8 cellular contexts compared by ENCODE assay signal in the genomic region with DNA sequence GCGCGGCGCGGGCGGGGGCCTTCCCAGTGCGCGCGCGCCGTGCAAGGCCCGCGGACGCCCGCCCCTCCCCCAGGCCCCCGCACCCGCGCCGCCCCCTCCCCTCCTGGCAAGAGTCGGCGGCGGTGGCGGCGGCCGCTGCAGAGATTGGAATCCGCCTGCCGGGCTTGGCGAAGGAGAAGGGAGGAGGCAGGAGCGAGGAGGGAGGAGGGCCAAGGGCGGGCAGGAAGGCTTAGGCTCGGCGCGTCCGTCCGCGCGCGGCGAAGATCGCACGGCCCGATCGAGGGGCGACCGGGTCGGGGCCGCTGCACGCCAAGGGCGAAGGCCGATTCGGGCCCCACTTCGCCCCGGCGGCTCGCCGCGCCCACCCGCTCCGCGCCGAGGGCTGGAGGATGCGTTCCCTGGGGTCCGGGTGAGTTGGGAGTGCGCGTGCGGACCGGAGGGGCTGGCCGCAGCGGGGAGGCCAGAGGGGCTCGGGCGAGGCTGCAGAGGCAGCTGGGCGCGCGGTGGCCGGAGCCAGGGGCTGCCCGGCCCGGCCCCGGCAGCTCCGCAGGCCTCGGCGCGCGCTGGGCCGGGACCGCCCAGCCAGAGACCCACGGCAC. TPM values are rescaled to one million over a fixed set of nuclear protein-coding genes. Genes with fewer than 3 reads are reported as not detected.
DNase-seq lines count a peak whose midpoint lies in the region; ATAC-seq, FAIRE-seq and TF ChIP-seq lines count a peak whose summit lies in the region.

A gene (plus strand): TSS at position 109 of the 599 bp plus-strand sequence. CDS start 119,400 bp downstream, outside the sequence.

- H3K27ac ChIP-seq in CD8-positive, alpha-beta T cell (ENCODE audit: low read depth, low read length) = peak within 1 kb of the TSS; percentile 45
- peak within 1 kb of the TSS; percentile 95 to 96 for H3K27ac ChIP-seq in prostate gland

- H3K9me3 ChIP-seq in CD8-positive, alpha-beta T cell (ENCODE audit: low read length) = no peaks in the 10 kb centered on the region
- no peaks in the 10 kb centered on the region for H3K9me3 ChIP-seq in prostate gland

- no peaks in the 10 kb centered on the region for H3K27me3 ChIP-seq in CD8-positive, alpha-beta T cell (ENCODE audit: insufficient read depth, low read length)
- no peaks in the 10 kb centered on the region for H3K27me3 ChIP-seq in prostate gland (replicated peaks; ENCODE audit: insufficient read depth)

- H3K4me3 Mint-ChIP-seq in CD8-positive, alpha-beta T cell = peak within 1 kb of the TSS; percentile 92
- H3K4me3 Mint-ChIP-seq in activated CD8-positive, alpha-beta T cell treated with anti-CD3 and anti-CD28 coated beads for 36 hours = peak within 1 kb of the TSS; percentile 87

- H3K4me3 ChIP-seq in CD8-positive, alpha-beta T cell (ENCODE audit: low read depth, low read length) = peak within 1 kb of the TSS; percentile 77
- H3K4me3 ChIP-seq in prostate gland = peak within 1 kb of the TSS; percentile 82 to 91

- H3K4me1 ChIP-seq in CD8-positive, alpha-beta T cell (ENCODE audit: insufficient read depth, low read length) = peaks cover 15% of the 10 kb centered on the region
- H3K4me1 ChIP-seq in prostate gland (replicated peaks) = peaks cover 9% of the 10 kb centered on the region

- peaks cover 31% of the 10 kb centered on the region for H3K4me1 Mint-ChIP-seq in CD8-positive, alpha-beta T cell (ENCODE audit: low read depth)
- peaks cover 40% of the 10 kb centered on the region for H3K4me1 Mint-ChIP-seq in activated CD8-positive, alpha-beta T cell treated with anti-CD3 and anti-CD28 coated beads for 36 hours (ENCODE audit: low read depth)

- H3K27me3 Mint-ChIP-seq in CD8-positive, alpha-beta T cell (ENCODE audit: low read depth) = peaks cover 21% of the 10 kb centered on the region
- H3K27me3 Mint-ChIP-seq in activated CD8-positive, alpha-beta T cell treated with anti-CD3 and anti-CD28 coated beads for 36 hours = peaks cover 28% of the 10 kb centered on the region

- intact Hi-C loops in CD8-positive, alpha-beta T cell (cut with DNase I, micrococcal nuclease) = loop anchor here (1.0 to 10.0 kb wide), 7 partner anchors 45 to 359 kb away; a partner anchor contains a TSS
- intact Hi-C loops in activated CD8-positive, alpha-beta T cell treated with anti-CD3 and anti-CD28 coated beads for 36 hours (cut with micrococcal nuclease) = loop anchor here (5.0 kb wide), 1 partner anchor 44 kb away; no protein-coding TSS in a partner anchor
- intact Hi-C loops in Right ventricle myocardium inferior (cut with DNase I) (loop anchor here (5.0 kb wide), 3 partner anchors 39 to 131 kb away; no protein-coding TSS in a partner anchor), prostate gland (cut with DNase I) (loop anchor here (1.0 to 5.0 kb wide), 3 partner anchors 41 to 146 kb away; no protein-coding TSS in a partner anchor)

- CTCF ChIA-PET in CD8-positive, alpha-beta T cell (lab: Charles Lee) = no interaction called here
- CTCF ChIA-PET in activated CD8-positive, alpha-beta T cell treated with anti-CD3 and anti-CD28 coated beads for 36 hours (lab: Charles Lee) = interaction anchor here (1.6 kb wide), 1 partner anchor 144 kb away, joined by 4 read pairs; no protein-coding TSS in a partner anchor

- POLR2A ChIA-PET in CD8-positive, alpha-beta T cell (lab: Charles Lee) = interaction anchor here (1.6 to 2.7 kb wide), 2 partner anchors 20 to 45 kb away, joined by 4 to 17 read pairs; no protein-coding TSS in a partner anchor
- POLR2A ChIA-PET in activated CD8-positive, alpha-beta T cell treated with anti-CD3 and anti-CD28 coated beads for 36 hours (lab: Charles Lee) = interaction anchor here (0.6 to 1.8 kb wide), 6 partner anchors 9 to 45 kb away, joined by 3 to 6 read pairs (median 3); no protein-coding TSS in a partner anchor

- H3K36me3 Mint-ChIP-seq in CD8-positive, alpha-beta T cell = peaks cover 3% of the 10 kb centered on the region
- H3K36me3 Mint-ChIP-seq in activated CD8-positive, alpha-beta T cell treated with anti-CD3 and anti-CD28 coated beads for 36 hours (ENCODE audit: low read depth) = peaks cover 3% of the 10 kb centered on the region

- TF ChIP-seq CTCF in CD8-positive, alpha-beta T cell (IDR thresholded peaks at IDR 0.05) = no peak
- no peak for TF ChIP-seq CTCF in activated CD8-positive, alpha-beta T cell treated with anti-CD3 and anti-CD28 coated beads for 36 hours (IDR thresholded peaks at IDR 0.05)
- no peak for TF ChIP-seq CTCF in prostate gland (IDR thresholded peaks at IDR 0.05)

- no peaks in the 10 kb centered on the region for H3K9me3 Mint-ChIP-seq in CD8-positive, alpha-beta T cell
- H3K9me3 Mint-ChIP-seq in activated CD8-positive, alpha-beta T cell treated with anti-CD3 and anti-CD28 coated beads for 36 hours = no peaks in the 10 kb centered on the region

- TF ChIP-seq POLR2A in prostate gland (IDR thresholded peaks at IDR 0.05) = peak; percentile 37
- no peak for TF ChIP-seq POLR2A in GM12891 (IDR thresholded peaks at IDR 0.05; ENCODE audit: low read depth, low read length)

- H3K36me3 ChIP-seq in CD8-positive, alpha-beta T cell (ENCODE audit: insufficient read depth, low read length) = no peaks in the 10 kb centered on the region
- H3K36me3 ChIP-seq in prostate gland = no peaks in the 10 kb centered on the region

- ATAC-seq in CD8-positive, alpha-beta T cell = peak; percentile 13
- peak; percentile 34 for ATAC-seq in GM19328 (IDR thresholded peaks at IDR 0.05; ENCODE audit: unreplicated experiment)
- peak; percentile 47 for ATAC-seq in HG03342 (IDR thresholded peaks at IDR 0.05; ENCODE audit: unreplicated experiment)
- peak; percentile 43 for ATAC-seq in activated CD8-positive, alpha-beta T cell treated with anti-CD3 and anti-CD28 coated beads for 36 hours
- ATAC-seq in Right ventricle myocardium inferior = peak; percentile 21

- WGBS in prostate gland = under 1% methylated on average over 51 of the region's 85 CpGs

- peak within 1 kb of the TSS; percentile 63 for H3K27ac Mint-ChIP-seq in CD8-positive, alpha-beta T cell
- peak within 1 kb of the TSS; percentile 81 for H3K27ac Mint-ChIP-seq in activated CD8-positive, alpha-beta T cell treated with anti-CD3 and anti-CD28 coated beads for 36 hours

- peak in 1 of 7 experiments; percentile 3 for DNase-seq in CD8-positive, alpha-beta T cell
- peak; percentile 3 for DNase-seq in activated CD8-positive, alpha-beta T cell treated with anti-CD3 and anti-CD28 coated beads for 36 hours
- DNase-seq in Right ventricle myocardium inferior (ENCODE audit: missing footprints) (peak; percentile 92), prostate gland (ENCODE audit: low spot score) (peak; percentile 89), GM12891 (ENCODE audit: insufficient read length, low spot score) (no peak), GM19240 (ENCODE audit: insufficient read length, low spot score) (no peak)

- no peak for FAIRE-seq in GM12891 (lab: Jason Lieb, UNC)

TF ChIP-seq in GM12891, 5 proteins besides CTCF, POLR2A, EP300 and RAD21:
- TF ChIP-seq TAF1 (IDR thresholded peaks at IDR 0.05; ENCODE audit: low read depth, low read length) (no peak), POU2F2 (IDR thresholded peaks at IDR 0.05; ENCODE audit: low read depth, low read length) (no peak), SPI1 (IDR thresholded peaks at IDR 0.05; ENCODE audit: low read depth, low read length) (no peak)

RNA-seq across cellular contexts. Expression of the gene that starts here (rescaled TPM):
- total RNA-seq in CD8-positive, alpha-beta T cell = 1 to 10 TPM; 1.6 to 2.0 TPM
- total RNA-seq in activated CD8-positive, alpha-beta T cell treated with anti-CD3 and anti-CD28 coated beads for 36 hours = 1 to 10 TPM; 6.6 to 6.9 TPM
- 53.2 TPM for total RNA-seq in Right ventricle myocardium inferior
- 10 to 100 TPM; 53.9 to 58.1 TPM for total RNA-seq in prostate gland
- 10.4 TPM for polyA plus RNA-seq in GM12891 (2012; ENCODE audit: low read depth, missing spikeins)

Comparison
In these comparisons a context has a peak if more than half of its experiments do, and no peak if none do; other contexts are left out.
1. DNase-seq: peak in activated CD8-positive, alpha-beta T cell treated with anti-CD3 and anti-CD28 coated beads for 36 hours (single experiment), Right ventricle myocardium inferior (single experiment) and prostate gland (single experiment); none in GM12891 (single experiment) and GM19240 (single experiment).
2. Peak in every context shown above with its lines, with median percentiles within 50 percentile points of each other: ATAC-seq.